In the genomic region with DNA sequence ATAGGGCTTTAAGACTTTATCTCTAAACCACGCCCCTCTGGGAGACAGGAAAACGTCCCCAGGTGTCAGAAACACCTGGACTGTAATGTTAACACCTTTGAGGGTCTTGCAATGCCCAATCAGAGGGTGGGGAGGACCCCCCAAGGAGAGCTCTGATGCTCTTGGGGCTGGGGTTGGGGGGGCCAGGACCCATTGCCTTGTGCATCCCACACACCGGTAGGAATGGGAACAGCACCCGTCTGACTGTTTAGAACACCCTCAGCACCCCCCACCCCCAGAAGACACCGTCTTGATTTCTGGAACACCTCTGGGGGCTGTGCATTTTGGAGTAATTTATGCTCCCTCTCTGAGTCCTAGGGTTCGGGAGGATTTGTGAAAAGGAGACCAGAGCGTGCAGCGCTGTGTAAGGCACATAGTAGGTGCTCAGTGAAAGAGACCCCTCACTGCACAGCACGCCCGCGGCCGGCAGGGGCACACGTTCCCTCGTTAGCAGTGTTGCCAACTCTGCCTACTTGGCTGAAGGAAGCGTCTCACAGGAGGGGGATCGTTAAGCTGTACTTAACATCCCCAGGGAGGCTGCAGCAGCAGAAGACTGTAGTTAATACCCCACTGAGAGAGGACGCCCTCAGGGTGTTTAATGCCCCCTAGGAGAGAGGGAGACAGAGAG, we compare ENCODE assay signal across 13 cellular contexts. TPM values are rescaled to one million over a fixed set of nuclear protein-coding genes. Genes with fewer than 3 reads are reported as not detected.
A peak's percentile ranks its signal among the peaks of the same experiment; 100 is the strongest.
DNase-seq lines count a peak whose midpoint lies in the region; ATAC-seq and TF ChIP-seq lines count a peak whose summit lies in the region.
"Had no signal": no experiment of that assay in that cellular context is flagged by ENCODE, and none has a peak within 500 bp of the region (broad histone marks: within the 10 kb centered on the region; RNA-seq: fewer than 3 reads in every experiment).

No MANE protein-coding gene starts in this region.

- no peak overlapping the region for H3K27ac Mint-ChIP-seq in neural crest cell (ENCODE audit: unreplicated experiment)

- in situ Hi-C loops in mammary epithelial cell (cut with MboI; ENCODE audit: low sequenced_read_pairs in 2 of 2): no loop called here

- no peaks in the 10 kb centered on the region for H3K9me3 Mint-ChIP-seq in neural crest cell

- DNase-seq in NCI-H345 (lab: John Stamatoyannopoulos, UW): peak; percentile 43
- DNase-seq in NCI-H345 treated with DMSO at 0.1 percent for 48 hours (lab: John Stamatoyannopoulos, UW; ENCODE audit: unreplicated experiment): no peak
- peak; percentile 70 for DNase-seq in NAMALWA (ENCODE audit: low spot score)
- no peak for DNase-seq in mammary epithelial cell
- DNase-seq in neural crest cell (ENCODE audit: low read depth, low spot score): no peak
- DNase-seq in ureter (ENCODE audit: low spot score): no peak
- DNase-seq in NOMO-1 (lab: John Stamatoyannopoulos, UW; ENCODE audit: unreplicated experiment in 2 of 2): no peak
- DNase-seq: BE2C, NCI-H1092, T-helper 1 cell, tibial artery had no signal

- no peak overlapping the region for H3K4me3 Mint-ChIP-seq in neural crest cell

- WGBS in mammary epithelial cell (ENCODE audit: low coverage, missing lambda C conversion rate): 0% methylated on average over 4 of the region's 17 CpGs

- no peak overlapping the region for H3K27ac ChIP-seq in mammary epithelial cell (ENCODE audit: insufficient read depth, low read depth, low read length)
- H3K27ac ChIP-seq: epithelial cell of prostate, tibial artery had no signal

- intact Hi-C loops in mammary epithelial cell (cut with micrococcal nuclease): no loop called here

- H3K9me3 ChIP-seq in mammary epithelial cell (replicated peaks; ENCODE audit: insufficient read depth, low read length): no peaks in the 10 kb centered on the region
- H3K9me3 ChIP-seq: BE2C, tibial artery had no signal

- peaks cover 3% of the 10 kb centered on the region for H3K4me1 ChIP-seq in mammary epithelial cell (ENCODE audit: insufficient read depth, low read length)
- H3K4me1 ChIP-seq: BE2C had no signal

- no TSS peak for BruUV-seq in mammary epithelial cell (replicated peaks; lab: Mats Ljungman, UMichigan)

- no peak for ATAC-seq in GM21367 (IDR thresholded peaks at IDR 0.05; ENCODE audit: unreplicated experiment)

- peaks cover 36% of the 10 kb centered on the region for H3K27me3 ChIP-seq in mammary epithelial cell (ENCODE audit: insufficient read depth, low read length)

- H3K9ac ChIP-seq in mammary epithelial cell (ENCODE audit: insufficient read depth, low read length): no peak overlapping the region

- TF ChIP-seq CTCF in mammary epithelial cell (conservative IDR thresholded peaks at IDR 0.05 in 1 of 2, IDR thresholded peaks at IDR 0.05 in 1 of 2; ENCODE audit: extremely low read depth in 1 of 2, insufficient read depth in 1 of 2, low read depth in 1 of 2, low read length in 2 of 2) (peak; percentile 19 to 33), neural crest cell (conservative IDR thresholded peaks at IDR 0.05) (peak; percentile 50)

- H2AFZ ChIP-seq in mammary epithelial cell (ENCODE audit: low read depth, low read length): no peak overlapping the region

- peaks cover 16% of the 10 kb centered on the region for H3K4me1 Mint-ChIP-seq in neural crest cell

- CTCF ChIA-PET in mammary epithelial cell (lab: Charles Lee; ENCODE audit: low non-redundant PET): no interaction called here

- no peaks in the 10 kb centered on the region for H4K20me1 ChIP-seq in mammary epithelial cell (ENCODE audit: insufficient read depth, low read length)

- H3K27me3 Mint-ChIP-seq in neural crest cell (ENCODE audit: low read depth): peaks cover 73% of the 10 kb centered on the region

- no peaks in the 10 kb centered on the region for H3K36me3 ChIP-seq in mammary epithelial cell (ENCODE audit: insufficient read depth, low read length)
- H3K36me3 ChIP-seq: BE2C, tibial artery had no signal

- no peaks in the 10 kb centered on the region for H3K36me3 Mint-ChIP-seq in neural crest cell (ENCODE audit: low read depth)

- no peak overlapping the region for H3K4me2 ChIP-seq in mammary epithelial cell (ENCODE audit: insufficient read depth, low read depth, low read length)

- H3K79me2 ChIP-seq in mammary epithelial cell (ENCODE audit: insufficient read depth, low read length): no peaks in the 10 kb centered on the region

- dilution Hi-C loops in mammary epithelial cell (cut with HindIII; ENCODE audit: low sequenced_read_pairs): no loop called here

- H3K4me3 ChIP-seq in mammary epithelial cell (replicated peaks in 1 of 3; ENCODE audit: insufficient read depth in 1 of 3, low read depth in 2 of 3, low read length in 3 of 3): no peak overlapping the region
- H3K4me3 ChIP-seq: tibial artery had no signal

RNA-seq across cellular contexts. Expression of gene ERFL, which starts 2.8 kb away (rescaled TPM):
- total RNA-seq in mammary epithelial cell: not detected
- 0.03 TPM for polyA plus RNA-seq in mammary epithelial cell
- not detected for polyA minus RNA-seq in mammary epithelial cell
- total RNA-seq in neural crest cell: 0.12 and 0.14 TPM in 2 replicates
- 0.36 TPM for total RNA-seq in ureter

RNA-seq across cellular contexts. Expression of gene RABAC1, which starts 28.1 kb away (rescaled TPM):
- total RNA-seq in mammary epithelial cell (100 to 1,000 TPM in 1 of 2 donors, 10 to 100 TPM in 1; 74.8 to 154 TPM), neural crest cell (83.8 and 93.4 TPM in 2 replicates), ureter (87.1 TPM)
- 154 TPM for polyA plus RNA-seq in mammary epithelial cell
- 102 TPM for polyA minus RNA-seq in mammary epithelial cell

RNA-seq across cellular contexts. Expression of gene ARHGEF1, which starts 48.1 kb away (rescaled TPM):
- 100 to 1,000 TPM in 1 of 2 donors, 10 to 100 TPM in 1; 45.5 to 121 TPM for total RNA-seq in mammary epithelial cell
- polyA plus RNA-seq in mammary epithelial cell: 76.4 TPM
- polyA minus RNA-seq in mammary epithelial cell: 53.0 TPM
- total RNA-seq in neural crest cell: 62.3 and 69.9 TPM in 2 replicates
- total RNA-seq in ureter: 120 TPM

RNA-seq across cellular contexts. Expression of gene CD79A, which starts 54.0 kb away (rescaled TPM):
- total RNA-seq in mammary epithelial cell (under 1 TPM in 1 of 2 donors, not detected in 1; 0.40 TPM), neural crest cell (0.32 and 0.70 TPM in 2 replicates), ureter (3.7 TPM)
- polyA plus RNA-seq in mammary epithelial cell: 0.08 TPM
- not detected for polyA minus RNA-seq in mammary epithelial cell

Comparison
In these comparisons a context has a peak if more than half of its experiments do, and no peak if none do; other contexts are left out.
1. DNase-seq: peak in NCI-H345 (single experiment) and NAMALWA (single experiment); none in NCI-H345 treated with DMSO at 0.1 percent for 48 hours (single experiment), mammary epithelial cell (single experiment), neural crest cell (single experiment), ureter (single experiment) and NOMO-1 (0 of 2).